In genomic region chr5:27465140-27465539, GRCh38 we compare ENCODE assay signal across 16 cellular contexts.
"Had no signal": no experiment of that assay in that cellular context is flagged by ENCODE, and none has a peak within 500 bp of the region (broad histone marks: within the 10 kb centered on the region; RNA-seq: fewer than 3 reads in every experiment).

No MANE protein-coding gene starts in this region.

- ATAC-seq: activated CD8-positive, alpha-beta memory T cell treated with anti-CD3 and anti-CD28 coated beads, Interleukin-2, amount 10 ng/mL, durations not matched to agents 7 days and 5 days; gastrocnemius medialis; heart left ventricle; natural killer cell treated with Interleukin-12 subunit alpha and Interleukin-12 subunit beta and Interleukin-15 and Interleukin-18, amount 100 ng/mL, for 72 hours had no signal

- DNase-seq: activated CD4-positive, alpha-beta T cell treated with anti-CD3 and anti-CD28 coated beads for 1 hour; activated CD4-positive, alpha-beta T cell treated with anti-CD3 and anti-CD28 coated beads, Interleukin-2, amount 50 U/mL, for 48 hours; activated CD8-positive, alpha-beta memory T cell treated with anti-CD3 and anti-CD28 coated beads, Interleukin-2, amount 10 ng/mL, durations not matched to agents 7 days and 5 days; activated naive CD4-positive, alpha-beta T cell treated with anti-CD3 and anti-CD28 coated beads, Interleukin-2, amount 10 ng/mL, durations not matched to agents 7 days and 5 days; activated T-cell treated with anti-CD3 and anti-CD28 coated beads, Interleukin-2, amount 50 U/mL, for 1 hour; dermis blood vessel endothelial cell; endodermal cell; erythroblast; gastrocnemius medialis; heart left ventricle; stimulated activated CD4-positive, alpha-beta T cell treated with anti-CD3 and anti-CD28 coated beads, Interleukin-15, amount 100 ng/mL, for 24 hours; stimulated activated CD4-positive, alpha-beta T cell treated with anti-CD3 and anti-CD28 coated beads, Interleukin-4, amount 100 ng/mL, for 4 hours; stimulated activated CD8-positive, alpha-beta memory T cell treated with anti-CD3 and anti-CD28 coated beads, Interleukin-4, amount 100 ng/mL, for 48 hours; stimulated activated naive CD4-positive, alpha-beta T cell treated with Interleukin-2 at 50 U/mL for 16 hours had no signal

- FAIRE-seq: astrocyte had no signal
